10 cellular contexts compared by ENCODE assay signal in the genomic region with DNA sequence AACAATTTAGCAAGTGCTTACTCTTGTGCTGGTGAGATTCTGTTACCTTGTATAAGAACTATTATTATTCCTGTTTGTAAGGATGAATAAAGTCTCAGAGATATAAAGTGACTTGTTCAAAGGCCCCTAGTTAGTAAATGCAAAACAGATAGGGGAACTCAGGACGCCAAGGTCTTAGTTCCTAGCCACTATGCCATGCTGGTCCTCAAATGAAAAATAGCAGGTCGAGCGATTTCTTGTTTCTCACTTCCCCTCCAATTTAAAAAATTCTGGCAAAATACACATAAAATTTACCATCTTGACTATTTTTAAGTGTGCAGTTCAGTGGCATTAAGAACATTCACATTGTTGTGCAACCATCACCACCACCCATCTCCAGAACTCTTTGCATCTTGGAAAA. TPM values are rescaled to one million over a fixed set of nuclear protein-coding genes. Genes with fewer than 3 reads are reported as not detected.
DNase-seq lines count a peak whose midpoint lies in the region; ATAC-seq, FAIRE-seq and TF ChIP-seq lines count a peak whose summit lies in the region.
"Had no signal": no experiment of that assay in that cellular context is flagged by ENCODE, and none has a peak within 500 bp of the region (broad histone marks: within the 10 kb centered on the region; RNA-seq: fewer than 3 reads in every experiment).

No MANE protein-coding gene starts in this region.

- H4K8ac ChIP-seq in IMR-90 (ENCODE audit: low read depth in 2 of 2, low read length in 2 of 2): no peak overlapping the region; a peak in 1 of 4 replicates

- ATAC-seq in IMR-90 (ENCODE audit: low read depth) (no peak), GM12878 (no peak), GM18511 (IDR thresholded peaks at IDR 0.05; ENCODE audit: unreplicated experiment) (no peak)
- no peak for ATAC-seq in activated CD4-positive, CD25-positive, alpha-beta regulatory T cell treated with anti-CD3 and anti-CD28 coated beads, Interleukin-2, amount 50 U/mL, for 24 hours

- H2AK5ac ChIP-seq in IMR-90 (ENCODE audit: low read depth, low read length): no peak overlapping the region

- TF ChIP-seq POLR2A in IMR-90 (IDR thresholded peaks at IDR 0.05; ENCODE audit: low read depth, low read length) (no peak), GM12878 (IDR thresholded peaks at IDR 0.05; ENCODE audit: low read depth, low read length) (no peak)

- H3K4me3 ChIP-seq in AG04449 (ENCODE audit: low read depth, low read length) (peak overlapping the region; percentile 98), IMR-90 (ENCODE audit: insufficient read depth, low read depth, low read length) (no peak overlapping the region), GM12878 (peak overlapping the region; percentile 79; the same call in 1 of the 2 replicates), muscle layer of duodenum (ENCODE audit: low read depth in 1 of 2, low read length in 2 of 2) (peak overlapping the region; percentile 85 to 99)

- intact Hi-C loops in IMR-90 (cut with micrococcal nuclease): no loop called here
- intact Hi-C loops in GM12878 (cut with micrococcal nuclease; ENCODE audit: unreplicated experiment): no loop called here

- no peak overlapping the region for H4K91ac ChIP-seq in IMR-90 (ENCODE audit: insufficient read depth, low read depth, low read length)

- H3K4me2 ChIP-seq in IMR-90 (ENCODE audit: low read depth, low read length) (peak overlapping the region; percentile 38; the same call in 1 of the 2 replicates), GM12878 (ENCODE audit: control insufficient read depth, insufficient read depth) (peak overlapping the region; percentile 66)

- RAD21 ChIA-PET in GM12878 (lab: Charles Lee; ENCODE audit: unreplicated experiment): no interaction called here

- peaks cover 16% of the 10 kb centered on the region for H3K79me2 ChIP-seq in GM12878 (ENCODE audit: control insufficient read depth, insufficient read depth, low read length)

- peak overlapping the region; percentile 11; the same call in 1 of the 2 replicates for H3K56ac ChIP-seq in IMR-90 (ENCODE audit: extremely low read depth, insufficient read depth, low read length)

- peaks cover 15 to 43% of the 10 kb centered on the region in 2 experiments; a peak in 3 of 4 replicates for H3K79me1 ChIP-seq in IMR-90 (ENCODE audit: low read depth in 1 of 2, low read length in 2 of 2)

- H2AFZ ChIP-seq in IMR-90 (replicated peaks; ENCODE audit: low read length, poor library complexity): no peak overlapping the region
- no peak overlapping the region for H2AFZ ChIP-seq in GM12878 (ENCODE audit: control insufficient read depth, low read depth, low read length)

- dilution Hi-C loops in IMR-90 (cut with HindIII; ENCODE audit: low sequenced_read_pairs, unreplicated experiment): no loop called here

- H4K20me1 ChIP-seq in IMR-90 (ENCODE audit: insufficient read depth, low read length): peaks cover 3% of the 10 kb centered on the region; the same call in 1 of the 2 replicates
- no peaks in the 10 kb centered on the region for H4K20me1 ChIP-seq in GM12878 (ENCODE audit: control insufficient read depth, insufficient read depth)

- BruUV-seq in IMR-90 (replicated peaks; lab: Mats Ljungman, UMichigan) (TSS peak; percentile 45), GM12878 (replicated peaks; lab: Mats Ljungman, UMichigan) (no TSS peak)

- no peak overlapping the region for H2BK20ac ChIP-seq in IMR-90 (ENCODE audit: low read depth, low read length)

- no peak overlapping the region for H2BK120ac ChIP-seq in IMR-90 (ENCODE audit: low read depth, low read length)

- H3K23ac ChIP-seq in IMR-90 (ENCODE audit: low read depth, low read length): no peak overlapping the region

- TF ChIP-seq EP300 in GM12878 (IDR thresholded peaks at IDR 0.05; ENCODE audit: borderline replicate concordance in 1 of 2, control insufficient read depth in 1 of 2, low read depth in 2 of 2, low read length in 2 of 2): no peak

- H3K9me3 ChIP-seq in IMR-90 (ENCODE audit: control insufficient read depth, insufficient read depth, low read length) (no peaks in the 10 kb centered on the region), GM12878 (replicated peaks; ENCODE audit: control insufficient read depth, insufficient read depth, low read length) (no peaks in the 10 kb centered on the region), muscle layer of duodenum (ENCODE audit: control insufficient read depth in 1 of 2, low read length in 2 of 2) (no peaks in the 10 kb centered on the region)

- H3K18ac ChIP-seq in IMR-90 (ENCODE audit: low read depth, low read length): no peak overlapping the region

- no peak overlapping the region for H2BK5ac ChIP-seq in IMR-90 (ENCODE audit: low read depth, low read length, poor library complexity, severe bottlenecking)

- no peaks in the 10 kb centered on the region for H3K36me3 ChIP-seq in IMR-90 (ENCODE audit: control insufficient read depth, insufficient read depth, low read length)
- H3K36me3 ChIP-seq in GM12878 (ENCODE audit: control insufficient read depth in 2 of 2, insufficient read depth in 2 of 2, low read length in 1 of 2): peaks cover 0 to 5% of the 10 kb centered on the region in 2 experiments; a peak in 1 of 4 replicates
- H3K36me3 ChIP-seq in muscle layer of duodenum (ENCODE audit: control insufficient read depth in 1 of 2, insufficient read depth in 2 of 2, low read length in 2 of 2): no peaks in the 10 kb centered on the region

- no peak overlapping the region for H3K14ac ChIP-seq in IMR-90 (replicated peaks; ENCODE audit: low read depth, low read length)

- H3K9me1 ChIP-seq in IMR-90 (ENCODE audit: insufficient read depth, low read length): peaks cover 5% of the 10 kb centered on the region; the same call in 1 of the 2 replicates

- TF ChIP-seq CTCF in AG04449 (IDR thresholded peaks at IDR 0.05; ENCODE audit: insufficient read depth, low read length, missing control alignments): no peak
- TF ChIP-seq CTCF in IMR-90 (conservative IDR thresholded peaks at IDR 0.05; ENCODE audit: low read depth, low read length): no peak
- TF ChIP-seq CTCF in GM12878 (IDR thresholded peaks at IDR 0.05 in 2 of 3, conservative IDR thresholded peaks at IDR 0.05 in 1 of 3; ENCODE audit: control insufficient read depth in 2 of 3, extremely low read depth in 1 of 3, insufficient read depth in 1 of 3, low read depth in 3 of 3, low read length in 3 of 3): no peak

- no peak for FAIRE-seq in GM12878 (lab: Jason Lieb, UNC)
- FAIRE-seq: islet of Langerhans had no signal

- H3K4ac ChIP-seq in IMR-90 (ENCODE audit: low read depth, low read length): no peak overlapping the region

- in situ Hi-C loops in IMR-90 (cut with MboI; ENCODE audit: low sequenced_read_pairs) (no loop called here), GM12878 (cut with MboI) (no loop called here)

- DNase-seq in AG04449 (ENCODE audit: low read depth, low spot score): no peak
- DNase-seq in IMR-90: no peak
- DNase-seq in GM12878 (ENCODE audit: low read depth, low spot score): no peak
- DNase-seq in NCI-H82 (lab: John Stamatoyannopoulos, UW): no peak
- no peak for DNase-seq in NCI-H2171 treated with DMSO at 0.1 percent for 48 hours (lab: John Stamatoyannopoulos, UW)

- H2AK9ac ChIP-seq in IMR-90 (replicated peaks; ENCODE audit: low read depth, low read length, poor library complexity): no peak overlapping the region

- no peak overlapping the region for H3K27ac ChIP-seq in IMR-90 (ENCODE audit: insufficient read depth, low read length)
- peak overlapping the region; percentile 80; the same call in 1 of the 2 replicates for H3K27ac ChIP-seq in GM12878 (ENCODE audit: control insufficient read depth, insufficient read depth)
- H3K27ac ChIP-seq in muscle layer of duodenum (ENCODE audit: low read length): peak overlapping the region; percentile 78

- H3K9ac ChIP-seq in IMR-90 (ENCODE audit: low read depth, low read length): no peak overlapping the region
- peak overlapping the region; percentile 79; the same call in 1 of the 2 replicates for H3K9ac ChIP-seq in GM12878 (ENCODE audit: control insufficient read depth, insufficient read depth, low read length)

- WGBS in IMR-90 (ENCODE audit: extremely low coverage in 2 of 2, insufficient read length in 1 of 2), 2 experiments: no CpG with 5 or more reads among the region's 3 CpGs
- 18% methylated on average over 3 of the region's 3 CpGs for WGBS in GM12878 (ENCODE audit: insufficient coverage, insufficient replicate concordance, low lambda C conversion rate, missing lambda C conversion rate)

- H2BK15ac ChIP-seq in IMR-90 (ENCODE audit: low read depth, low read length): no peak overlapping the region

- no peak overlapping the region for H4K5ac ChIP-seq in IMR-90 (ENCODE audit: low read depth, low read length)

- TF ChIP-seq RAD21 in IMR-90 (IDR thresholded peaks at IDR 0.05; ENCODE audit: low read length) (no peak), GM12878 (IDR thresholded peaks at IDR 0.05; ENCODE audit: insufficient read depth, low read depth, low read length) (no peak)

- POLR2A ChIA-PET in AG04449 (lab: Yijun Ruan, JAX): interaction anchor here (0.6 kb wide), 1 partner anchor 1687 kb away, joined by 3 read pairs; no protein-coding TSS in a partner anchor
- POLR2A ChIA-PET in IMR-90 (lab: Charles Lee; ENCODE audit: unreplicated experiment): no interaction called here
- POLR2A ChIA-PET in GM12878 (lab: Charles Lee): interaction anchor here (2.1 kb wide), 1 partner anchor 12 kb away, joined by 12 read pairs; the partner anchor contains the start of gene DNAJB1

- H3K27me3 ChIP-seq in IMR-90 (ENCODE audit: control insufficient read depth, insufficient read depth, low read length): no peaks in the 10 kb centered on the region
- no peaks in the 10 kb centered on the region for H3K27me3 ChIP-seq in GM12878 (replicated peaks in 1 of 2; ENCODE audit: control insufficient read depth in 2 of 2, insufficient read depth in 2 of 2, low read length in 1 of 2)
- no peaks in the 10 kb centered on the region for H3K27me3 ChIP-seq in muscle layer of duodenum (ENCODE audit: low read depth, low read length)

- H3K4me1 ChIP-seq in IMR-90 (ENCODE audit: control insufficient read depth, insufficient read depth, low read length) (peaks cover 2% of the 10 kb centered on the region; the same call in 1 of the 2 replicates), GM12878 (ENCODE audit: control insufficient read depth, insufficient read depth, low read length) (peaks cover 5% of the 10 kb centered on the region; the same call in 1 of the 2 replicates), muscle layer of duodenum (ENCODE audit: control insufficient read depth in 1 of 2, insufficient read depth in 2 of 2, low read length in 2 of 2) (peaks cover 3 to 21% of the 10 kb centered on the region in 2 donors)

- SMC1A ChIA-PET in GM12878 (lab: Charles Lee; ENCODE audit: uncharacterized antibody, unreplicated experiment): interaction anchor here (1.0 kb wide), 1 partner anchor 27 kb away, joined by 3 read pairs; no protein-coding TSS in a partner anchor

- CTCF ChIA-PET in AG04449 (lab: Yijun Ruan, JAX): interaction anchor here (4.8 kb wide), 1 partner anchor 25 kb away, joined by 22 read pairs; no protein-coding TSS in a partner anchor
- CTCF ChIA-PET in IMR-90 (lab: Yijun Ruan, JAX): interaction anchor here (0.7 kb wide), 1 partner anchor 317 kb away, joined by 7 read pairs; no protein-coding TSS in a partner anchor
- CTCF ChIA-PET in GM12878 (lab: Yijun Ruan, JAX): interaction anchor here (1.4 kb wide), 1 partner anchor 13 kb away, joined by 5 read pairs; the partner anchor contains the start of gene DNAJB1

RNA-seq across cellular contexts. Expression of gene TECR, which starts 1.1 kb away (rescaled TPM):
- total RNA-seq in IMR-90 (2012; rRNA removed): 35.8 and 46.2 TPM in 2 replicates
- 81.2 and 102 TPM in 2 replicates for polyA plus RNA-seq in IMR-90 (2012; rRNA removed)
- 74.3 and 124 TPM in 2 replicates for polyA plus RNA-seq in IMR-90 (2012; cell fraction: cytosol; rRNA removed)
- 111 and 215 TPM in 2 replicates for polyA plus RNA-seq in IMR-90 (2012; cell fraction: nucleus; rRNA removed; ENCODE audit: low replicate concordance)
- total RNA-seq in GM12878 (2013; cell fraction: nucleolus; rRNA removed): 31.1 and 32.1 TPM in 2 replicates
- total RNA-seq in GM12878 (2014; rRNA removed): 54.0 and 70.3 TPM in 2 replicates
- total RNA-seq in GM12878 (2014; rRNA removed; fragmentation: Illumina TruSeq; extraction: Trizol): 36.3 TPM in 2 replicates
- 86.1 and 92.0 TPM in 2 replicates for total RNA-seq in GM12878 (2021)
- 27.9 TPM for polyA plus RNA-seq in GM12878 (2011; ENCODE audit: low read depth)
- 12.0 and 37.4 TPM in 2 replicates for polyA plus RNA-seq in GM12878 (2011; rRNA removed)
- 56.8 and 68.9 TPM in 2 replicates for polyA plus RNA-seq in GM12878 (2011; cell fraction: cytosol; rRNA removed)
- polyA plus RNA-seq in GM12878 (2011; cell fraction: nucleus; rRNA removed): 130 and 132 TPM in 2 replicates
- polyA plus RNA-seq in GM12878 (2012): 62.6 and 65.3 TPM in 2 replicates
- 27.2 and 65.9 TPM in 2 replicates for polyA plus RNA-seq in GM12878 (2014; fragmentation: Illumina TruSeq; extraction: Trizol)
- 10 to 100 TPM in 1 of 2 experiments, 1 to 10 TPM in 1; 9.6 to 23.9 TPM for polyA plus RNA-seq in GM12878 (2014; fragmentation: Nextera tagmentation; extraction: Ambion mirVana)
- polyA plus RNA-seq in GM12878 (2014; rRNA removed): 62.5 and 83.3 TPM in 2 replicates
- 100 to 1,000 TPM; 148 to 157 TPM for polyA plus RNA-seq in GM12878 (2016; fragmentation: Nextera tagmentation; extraction: Ambion mirVana)
- 38.9 and 62.4 TPM in 2 replicates for polyA minus RNA-seq in GM12878 (2011; rRNA and poly(A)+ RNA removed)
- polyA minus RNA-seq in GM12878 (2011; cell fraction: cytosol; rRNA and poly(A)+ RNA removed): 55.6 and 60.3 TPM in 2 replicates
- polyA minus RNA-seq in GM12878 (2011; cell fraction: nucleus; rRNA and poly(A)+ RNA removed): 27.8 and 41.1 TPM in 2 replicates

RNA-seq across cellular contexts. Expression of gene DNAJB1, which starts 12.3 kb away (rescaled TPM):
- 82.5 and 88.2 TPM in 2 replicates for total RNA-seq in IMR-90 (2012; rRNA removed)
- polyA plus RNA-seq in IMR-90 (2012; rRNA removed): 91.1 and 95.4 TPM in 2 replicates
- polyA plus RNA-seq in IMR-90 (2012; cell fraction: cytosol; rRNA removed): 73.4 and 172 TPM in 2 replicates
- 38.3 and 63.8 TPM in 2 replicates for polyA plus RNA-seq in IMR-90 (2012; cell fraction: nucleus; rRNA removed; ENCODE audit: low replicate concordance)
- 20.5 and 21.0 TPM in 2 replicates for total RNA-seq in GM12878 (2013; cell fraction: nucleolus; rRNA removed)
- total RNA-seq in GM12878 (2014; rRNA removed): 27.2 and 27.9 TPM in 2 replicates
- 24.7 and 26.3 TPM in 2 replicates for total RNA-seq in GM12878 (2014; rRNA removed; fragmentation: Illumina TruSeq; extraction: Trizol)
- total RNA-seq in GM12878 (2021): 39.4 and 40.8 TPM in 2 replicates
- 16.0 TPM for polyA plus RNA-seq in GM12878 (2011; ENCODE audit: low read depth)
- polyA plus RNA-seq in GM12878 (2011; rRNA removed): 36.8 and 45.7 TPM in 2 replicates
- polyA plus RNA-seq in GM12878 (2011; cell fraction: cytosol; rRNA removed): 45.8 and 48.4 TPM in 2 replicates
- polyA plus RNA-seq in GM12878 (2011; cell fraction: nucleus; rRNA removed): 31.8 and 33.9 TPM in 2 replicates
- polyA plus RNA-seq in GM12878 (2012): 24.2 and 28.9 TPM in 2 replicates
- 34.9 and 38.0 TPM in 2 replicates for polyA plus RNA-seq in GM12878 (2014; fragmentation: Illumina TruSeq; extraction: Trizol)
- 1 to 10 TPM; 4.8 to 8.3 TPM for polyA plus RNA-seq in GM12878 (2014; fragmentation: Nextera tagmentation; extraction: Ambion mirVana)
- 31.6 and 31.9 TPM in 2 replicates for polyA plus RNA-seq in GM12878 (2014; rRNA removed)
- polyA plus RNA-seq in GM12878 (2016; fragmentation: Nextera tagmentation; extraction: Ambion mirVana): 10 to 100 TPM; 62.3 to 65.8 TPM
- 40.0 and 44.6 TPM in 2 replicates for polyA minus RNA-seq in GM12878 (2011; rRNA and poly(A)+ RNA removed)
- polyA minus RNA-seq in GM12878 (2011; cell fraction: cytosol; rRNA and poly(A)+ RNA removed): 11.1 and 16.1 TPM in 2 replicates
- polyA minus RNA-seq in GM12878 (2011; cell fraction: nucleus; rRNA and poly(A)+ RNA removed): 15.0 and 18.5 TPM in 2 replicates

RNA-seq across cellular contexts. Expression of gene GIPC1, which starts 34.6 kb away (rescaled TPM):
- total RNA-seq in IMR-90 (2012; rRNA removed): 74.2 and 77.5 TPM in 2 replicates
- polyA plus RNA-seq in IMR-90 (2012; rRNA removed): 133 and 153 TPM in 2 replicates
- 151 and 196 TPM in 2 replicates for polyA plus RNA-seq in IMR-90 (2012; cell fraction: cytosol; rRNA removed)
- polyA plus RNA-seq in IMR-90 (2012; cell fraction: nucleus; rRNA removed; ENCODE audit: low replicate concordance): 93.4 and 205 TPM in 2 replicates
- total RNA-seq in GM12878 (2013; cell fraction: nucleolus; rRNA removed): 6.6 and 6.9 TPM in 2 replicates
- 23.4 and 24.1 TPM in 2 replicates for total RNA-seq in GM12878 (2014; rRNA removed)
- 7.0 and 11.3 TPM in 2 replicates for total RNA-seq in GM12878 (2014; rRNA removed; fragmentation: Illumina TruSeq; extraction: Trizol)
- 19.9 and 21.2 TPM in 2 replicates for total RNA-seq in GM12878 (2021)
- 4.5 TPM for polyA plus RNA-seq in GM12878 (2011; ENCODE audit: low read depth)
- 6.4 and 11.2 TPM in 2 replicates for polyA plus RNA-seq in GM12878 (2011; rRNA removed)
- polyA plus RNA-seq in GM12878 (2011; cell fraction: cytosol; rRNA removed): 13.5 and 21.3 TPM in 2 replicates
- polyA plus RNA-seq in GM12878 (2011; cell fraction: nucleus; rRNA removed): 11.9 and 15.0 TPM in 2 replicates
- 11.9 and 12.5 TPM in 2 replicates for polyA plus RNA-seq in GM12878 (2012)
- polyA plus RNA-seq in GM12878 (2014; fragmentation: Illumina TruSeq; extraction: Trizol): 1.0 and 5.0 TPM in 2 replicates
- polyA plus RNA-seq in GM12878 (2014; fragmentation: Nextera tagmentation; extraction: Ambion mirVana): 1 to 10 TPM in 1 of 2 experiments, under 1 TPM in 1; 0.47 to 1.0 TPM
- 21.4 and 24.1 TPM in 2 replicates for polyA plus RNA-seq in GM12878 (2014; rRNA removed)
- 10 to 100 TPM; 15.9 to 18.0 TPM for polyA plus RNA-seq in GM12878 (2016; fragmentation: Nextera tagmentation; extraction: Ambion mirVana)
- 4.3 and 6.5 TPM in 2 replicates for polyA minus RNA-seq in GM12878 (2011; rRNA and poly(A)+ RNA removed)
- polyA minus RNA-seq in GM12878 (2011; cell fraction: cytosol; rRNA and poly(A)+ RNA removed): 27.1 and 42.4 TPM in 2 replicates
- 4.0 and 8.5 TPM in 2 replicates for polyA minus RNA-seq in GM12878 (2011; cell fraction: nucleus; rRNA and poly(A)+ RNA removed)

RNA-seq across cellular contexts. Expression of gene NDUFB7, which starts 41.4 kb away (rescaled TPM):
- total RNA-seq in IMR-90 (2012; rRNA removed) (337 and 436 TPM in 2 replicates), GM12878 (2014; rRNA removed) (366 and 434 TPM in 2 replicates), GM12878 (2014; rRNA removed; fragmentation: Illumina TruSeq; extraction: Trizol) (76.1 and 95.5 TPM in 2 replicates), GM12878 (2021) (220 and 223 TPM in 2 replicates)
- polyA plus RNA-seq in IMR-90 (2012; rRNA removed) (523 and 591 TPM in 2 replicates), GM12878 (2011; rRNA removed) (36.6 and 145 TPM in 2 replicates), GM12878 (2014; fragmentation: Illumina TruSeq; extraction: Trizol) (1.2 and 20.2 TPM in 2 replicates), GM12878 (2014; fragmentation: Nextera tagmentation; extraction: Ambion mirVana) (10 to 100 TPM; 14.6 to 72.4 TPM), GM12878 (2014; rRNA removed) (480 and 530 TPM in 2 replicates), GM12878 (2016; fragmentation: Nextera tagmentation; extraction: Ambion mirVana) (100 to 1,000 TPM; 415 to 425 TPM)
- 616 and 949 TPM in 2 replicates for polyA plus RNA-seq in IMR-90 (2012; cell fraction: cytosol; rRNA removed)
- 86.4 and 295 TPM in 2 replicates for polyA plus RNA-seq in IMR-90 (2012; cell fraction: nucleus; rRNA removed; ENCODE audit: low replicate concordance)
- 10.7 and 13.1 TPM in 2 replicates for total RNA-seq in GM12878 (2013; cell fraction: nucleolus; rRNA removed)
- polyA plus RNA-seq in GM12878 (2011; ENCODE audit: low read depth): 28.6 TPM
- polyA plus RNA-seq in GM12878 (2011; cell fraction: cytosol; rRNA removed): 315 and 605 TPM in 2 replicates
- 183 and 221 TPM in 2 replicates for polyA plus RNA-seq in GM12878 (2011; cell fraction: nucleus; rRNA removed)
- polyA plus RNA-seq in GM12878 (2012): 141 and 142 TPM in 2 replicates
- 30.6 and 79.5 TPM in 2 replicates for polyA minus RNA-seq in GM12878 (2011; rRNA and poly(A)+ RNA removed)
- 49.7 and 52.9 TPM in 2 replicates for polyA minus RNA-seq in GM12878 (2011; cell fraction: cytosol; rRNA and poly(A)+ RNA removed)
- 19.3 and 21.0 TPM in 2 replicates for polyA minus RNA-seq in GM12878 (2011; cell fraction: nucleus; rRNA and poly(A)+ RNA removed)

RNA-seq across cellular contexts. Expression of gene CLEC17A, which starts 52.4 kb away (rescaled TPM):
- total RNA-seq in IMR-90 (2012; rRNA removed) (not detected in 2 replicates), GM12878 (2014; rRNA removed) (124 and 147 TPM in 2 replicates), GM12878 (2014; rRNA removed; fragmentation: Illumina TruSeq; extraction: Trizol) (109 and 116 TPM in 2 replicates), GM12878 (2021) (99.0 and 105 TPM in 2 replicates)
- polyA plus RNA-seq in IMR-90 (2012; rRNA removed) (0.05 TPM in 1 of 2 replicates, not detected in the other), GM12878 (2011; rRNA removed) (92.7 and 131 TPM in 2 replicates), GM12878 (2014; fragmentation: Illumina TruSeq; extraction: Trizol) (95.7 and 106 TPM in 2 replicates), GM12878 (2014; fragmentation: Nextera tagmentation; extraction: Ambion mirVana) (10 to 100 TPM; 12.9 to 14.9 TPM), GM12878 (2014; rRNA removed) (101 and 102 TPM in 2 replicates), GM12878 (2016; fragmentation: Nextera tagmentation; extraction: Ambion mirVana) (10 to 100 TPM; 46.4 to 54.3 TPM)
- polyA plus RNA-seq in IMR-90 (2012; cell fraction: cytosol; rRNA removed): not detected in 2 replicates
- polyA plus RNA-seq in IMR-90 (2012; cell fraction: nucleus; rRNA removed; ENCODE audit: low replicate concordance): 0.10 and 0.11 TPM in 2 replicates
- total RNA-seq in GM12878 (2013; cell fraction: nucleolus; rRNA removed): 178 and 204 TPM in 2 replicates
- 43.1 TPM for polyA plus RNA-seq in GM12878 (2011; ENCODE audit: low read depth)
- 118 and 151 TPM in 2 replicates for polyA plus RNA-seq in GM12878 (2011; cell fraction: cytosol; rRNA removed)
- polyA plus RNA-seq in GM12878 (2011; cell fraction: nucleus; rRNA removed): 93.3 and 106 TPM in 2 replicates
- 48.7 and 56.3 TPM in 2 replicates for polyA plus RNA-seq in GM12878 (2012)
- 215 and 263 TPM in 2 replicates for polyA minus RNA-seq in GM12878 (2011; rRNA and poly(A)+ RNA removed)
- polyA minus RNA-seq in GM12878 (2011; cell fraction: cytosol; rRNA and poly(A)+ RNA removed): 40.0 and 52.2 TPM in 2 replicates
- 30.3 and 34.0 TPM in 2 replicates for polyA minus RNA-seq in GM12878 (2011; cell fraction: nucleus; rRNA and poly(A)+ RNA removed)
- total RNA-seq: temporal lobe had no signal
